Comparison of ENCODE assay signal across 1 cellular context in genomic region chr3:159858650-159859049, GRCh38.
TF ChIP-seq lines count a peak whose summit lies in the region.

No MANE protein-coding gene starts in this region.

TF ChIP-seq in IMR-90, 13 proteins besides CTCF, POLR2A, EP300 and RAD21:
- TF ChIP-seq SMC3 (IDR thresholded peaks at IDR 0.05; ENCODE audit: low read depth, low read length) (no peak), NFE2L2 (IDR thresholded peaks at IDR 0.05; ENCODE audit: low read depth, low read length) (no peak), RFX5 (IDR thresholded peaks at IDR 0.05; ENCODE audit: low read depth, low read length) (no peak), MAFK (IDR thresholded peaks at IDR 0.05; ENCODE audit: low read depth, low read length) (no peak), MAZ (IDR thresholded peaks at IDR 0.05; ENCODE audit: borderline replicate concordance, low read depth, low read length) (no peak), CEBPB (IDR thresholded peaks at IDR 0.05; ENCODE audit: low read depth, low read length) (no peak), ELK1 (IDR thresholded peaks at IDR 0.05; ENCODE audit: borderline replicate concordance, low read depth, low read length) (no peak), RCOR1 (IDR thresholded peaks at IDR 0.05; ENCODE audit: insufficient replicate concordance, low read length) (no peak), USF2 (IDR thresholded peaks at IDR 0.05; ENCODE audit: low read depth, low read length) (no peak), MXI1 (IDR thresholded peaks at IDR 0.05; ENCODE audit: borderline replicate concordance, low read depth, low read length) (no peak), CHD1 (IDR thresholded peaks at IDR 0.05; ENCODE audit: low read depth, low read length) (no peak), BHLHE40 (IDR thresholded peaks at IDR 0.05; ENCODE audit: low read depth, low read length) (no peak), FOS (IDR thresholded peaks at IDR 0.05; ENCODE audit: low read depth, low read length) (no peak)
TF ChIP-seq in IMR-90: peak in this region for 0.
